1 cellular context compared by ENCODE assay signal in the genomic region with DNA sequence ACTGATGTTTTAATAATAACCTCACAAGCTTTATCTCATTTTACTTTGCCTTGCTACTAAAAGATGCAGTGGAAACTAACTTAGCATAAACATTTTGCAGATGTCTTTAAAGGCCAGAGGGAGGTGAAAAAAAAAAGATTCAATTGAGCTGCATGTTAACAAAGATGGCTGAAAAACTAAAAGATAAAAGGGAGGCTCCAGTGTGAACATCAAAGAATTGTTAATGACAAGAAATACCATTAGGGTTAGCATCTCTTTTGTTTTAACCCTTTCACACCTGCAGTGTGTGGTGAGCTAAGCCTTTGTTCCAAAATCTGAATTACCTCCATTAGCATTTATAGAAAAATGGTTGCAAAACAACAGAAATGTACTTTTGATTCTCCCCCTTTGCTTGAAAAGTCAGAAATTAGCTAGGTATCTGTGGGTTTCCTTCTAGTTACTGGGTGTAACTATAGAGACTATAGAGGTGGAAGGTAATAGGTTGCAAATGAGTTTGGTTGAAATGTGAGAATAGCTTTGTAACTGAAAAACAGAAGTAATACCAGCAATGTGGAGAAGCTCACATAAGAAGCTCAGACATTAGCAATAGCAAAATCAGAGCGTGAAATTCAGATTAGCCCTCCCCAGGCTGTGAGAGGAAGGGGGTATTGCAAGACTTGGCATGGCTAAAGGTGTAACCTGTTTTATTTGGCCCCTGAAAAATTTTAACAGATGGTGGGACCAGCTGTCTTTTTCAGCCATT.
TF ChIP-seq lines count a peak whose summit lies in the region.

No MANE protein-coding gene starts in this region.

TF ChIP-seq in K562, 482 proteins besides CTCF, POLR2A, EP300 and RAD21 (continued from another document):
- TF ChIP-seq ID3 (CRISPR knock-in tag; IDR thresholded peaks at IDR 0.05) (no peak), ID3 (tag; IDR thresholded peaks at IDR 0.05) (no peak)
